ENCODE assay signal across 1 cellular context in genomic region chr13:42048625-42049453, GRCh38.
TF ChIP-seq lines count a peak whose summit lies in the region.

TSS of gene DGKH (plus strand) at chr13:42048648. CDS start at chr13:42048774, 126 bp downstream.

TF ChIP-seq in K562, 482 proteins besides CTCF, POLR2A, EP300 and RAD21 (continued from another document and continues in another):
- no peak for TF ChIP-seq KLF13 (tag; IDR thresholded peaks at IDR 0.05; ENCODE audit: borderline replicate concordance, low read depth)
- no peak for TF ChIP-seq KAT7 (CRISPR knock-in tag; IDR thresholded peaks at IDR 0.05; ENCODE audit: borderline replicate concordance)
- TF ChIP-seq RB1 (IDR thresholded peaks at IDR 0.05; ENCODE audit: low read depth), result peak; percentile 26; the same call in 1 of the 2 replicates
- TF ChIP-seq ZNF518B (CRISPR knock-in tag; IDR thresholded peaks at IDR 0.05), result no peak
- 0 out of 2 replicates have a peak, but pooled peaks have one; percentile 11 for TF ChIP-seq CBX1 (IDR thresholded peaks at IDR 0.05; ENCODE audit: low read depth)
- TF ChIP-seq ZNF318 (IDR thresholded peaks at IDR 0.05; ENCODE audit: borderline replicate concordance in 1 of 2, low read depth in 1 of 2), result no peak
- no peak for TF ChIP-seq MAFF (IDR thresholded peaks at IDR 0.05; ENCODE audit: low read length)
- TF ChIP-seq TAF7 (tag; IDR thresholded peaks at IDR 0.05), result no peak
- no peak for TF ChIP-seq ELF1 (tag; IDR thresholded peaks at IDR 0.05)
- no peak for TF ChIP-seq TCF7L2 (IDR thresholded peaks at IDR 0.05; ENCODE audit: low read depth, low read length)
- 0 out of 2 replicates have a peak, but pooled peaks have one; percentile 47 for TF ChIP-seq SUPT5H (IDR thresholded peaks at IDR 0.05)
- TF ChIP-seq ZNF197 (CRISPR knock-in tag; IDR thresholded peaks at IDR 0.05; ENCODE audit: low read depth), result no peak
- no peak for TF ChIP-seq NR2F6 (CRISPR knock-in tag; IDR thresholded peaks at IDR 0.05)
- TF ChIP-seq YY1 (IDR thresholded peaks at IDR 0.05; ENCODE audit: borderline replicate concordance in 1 of 3, control insufficient read depth in 1 of 3, extremely low read depth in 1 of 3, insufficient read depth in 3 of 3, insufficient read length in 1 of 3, insufficient replicate concordance in 2 of 3, low read depth in 1 of 3, low read length in 2 of 3), result peak; percentile 39 to 86 (median 46)
- TF ChIP-seq RBM15 (IDR thresholded peaks at IDR 0.05; ENCODE audit: insufficient read depth, low read length), result no peak
- TF ChIP-seq POLR2AphosphoS5 (IDR thresholded peaks at IDR 0.05; ENCODE audit: control insufficient read depth, insufficient read depth, low read depth, low read length), result no peak
- no peak for TF ChIP-seq MGA (IDR thresholded peaks at IDR 0.05)
- peak; percentile 12 for TF ChIP-seq KDM5B (IDR thresholded peaks at IDR 0.05; ENCODE audit: insufficient replicate concordance, low read depth, low read length)
- TF ChIP-seq ZFP36 (IDR thresholded peaks at IDR 0.05; ENCODE audit: low read depth, low read length, partially characterized antibody), result no peak
- no peak for TF ChIP-seq NR0B1 (IDR thresholded peaks at IDR 0.05; ENCODE audit: partially characterized antibody)
- peak; percentile 91 to 92 for TF ChIP-seq NRF1 (conservative IDR thresholded peaks at IDR 0.05 in 1 of 2, IDR thresholded peaks at IDR 0.05 in 1 of 2)
- TF ChIP-seq ARHGAP35 (IDR thresholded peaks at IDR 0.05; ENCODE audit: partially characterized antibody), result no peak
- TF ChIP-seq ZFX (CRISPR knock-in tag; IDR thresholded peaks at IDR 0.05), result peak; percentile 29; the same call in 1 of the 2 replicates
- peak in 1 of 2 experiments; percentile 40; a peak in 2 of 4 replicates for TF ChIP-seq RCOR1 (IDR thresholded peaks at IDR 0.05; ENCODE audit: borderline replicate concordance in 1 of 2, low read depth in 2 of 2, low read length in 2 of 2)
- no peak for TF ChIP-seq BDP1 (IDR thresholded peaks at IDR 0.05; ENCODE audit: insufficient read depth, insufficient read length)
- TF ChIP-seq ZNF384 (IDR thresholded peaks at IDR 0.05; ENCODE audit: low read depth, low read length), result no peak
- no peak for TF ChIP-seq RBM34 (IDR thresholded peaks at IDR 0.05; ENCODE audit: borderline replicate concordance, insufficient read depth, low read length)
- TF ChIP-seq FOSL1 (tag; conservative IDR thresholded peaks at IDR 0.05), result no peak
